In genomic region chr1:209720326-209720725, GRCh38 we compare ENCODE assay signal across 3 cellular contexts.
TF ChIP-seq lines count a peak whose summit lies in the region.

No MANE protein-coding gene starts in this region.

TF ChIP-seq in SK-N-SH treated with all-trans-retinoic acid at 6 μM for 48 hours, 23 proteins besides CTCF, POLR2A, EP300 and RAD21:
- TF ChIP-seq CSRNP3 (CRISPR knock-in tag; IDR thresholded peaks at IDR 0.05) (no peak), ARNTL (CRISPR knock-in tag; IDR thresholded peaks at IDR 0.05; ENCODE audit: borderline replicate concordance, low read depth) (no peak), ZNF8 (CRISPR knock-in tag; IDR thresholded peaks at IDR 0.05) (no peak), ZNF565 (CRISPR knock-in tag; conservative IDR thresholded peaks at IDR 0.05; ENCODE audit: low read depth) (no peak), CSDC2 (CRISPR knock-in tag; IDR thresholded peaks at IDR 0.05) (no peak)
- TF ChIP-seq, protein P1, sequence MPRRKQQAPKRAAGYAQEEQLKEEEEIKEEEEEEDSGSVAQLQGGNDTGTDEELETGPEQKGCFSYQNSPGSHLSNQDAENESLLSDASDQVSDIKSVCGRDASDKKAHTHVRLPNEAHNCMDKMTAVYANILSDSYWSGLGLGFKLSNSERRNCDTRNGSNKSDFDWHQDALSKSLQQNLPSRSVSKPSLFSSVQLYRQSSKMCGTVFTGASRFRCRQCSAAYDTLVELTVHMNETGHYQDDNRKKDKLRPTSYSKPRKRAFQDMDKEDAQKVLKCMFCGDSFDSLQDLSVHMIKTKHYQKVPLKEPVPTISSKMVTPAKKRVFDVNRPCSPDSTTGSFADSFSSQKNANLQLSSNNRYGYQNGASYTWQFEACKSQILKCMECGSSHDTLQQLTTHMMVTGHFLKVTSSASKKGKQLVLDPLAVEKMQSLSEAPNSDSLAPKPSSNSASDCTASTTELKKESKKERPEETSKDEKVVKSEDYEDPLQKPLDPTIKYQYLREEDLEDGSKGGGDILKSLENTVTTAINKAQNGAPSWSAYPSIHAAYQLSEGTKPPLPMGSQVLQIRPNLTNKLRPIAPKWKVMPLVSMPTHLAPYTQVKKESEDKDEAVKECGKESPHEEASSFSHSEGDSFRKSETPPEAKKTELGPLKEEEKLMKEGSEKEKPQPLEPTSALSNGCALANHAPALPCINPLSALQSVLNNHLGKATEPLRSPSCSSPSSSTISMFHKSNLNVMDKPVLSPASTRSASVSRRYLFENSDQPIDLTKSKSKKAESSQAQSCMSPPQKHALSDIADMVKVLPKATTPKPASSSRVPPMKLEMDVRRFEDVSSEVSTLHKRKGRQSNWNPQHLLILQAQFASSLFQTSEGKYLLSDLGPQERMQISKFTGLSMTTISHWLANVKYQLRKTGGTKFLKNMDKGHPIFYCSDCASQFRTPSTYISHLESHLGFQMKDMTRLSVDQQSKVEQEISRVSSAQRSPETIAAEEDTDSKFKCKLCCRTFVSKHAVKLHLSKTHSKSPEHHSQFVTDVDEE (CRISPR knock-in tag; IDR thresholded peaks at IDR 0.05), result no peak
- TF ChIP-seq, protein P2, sequence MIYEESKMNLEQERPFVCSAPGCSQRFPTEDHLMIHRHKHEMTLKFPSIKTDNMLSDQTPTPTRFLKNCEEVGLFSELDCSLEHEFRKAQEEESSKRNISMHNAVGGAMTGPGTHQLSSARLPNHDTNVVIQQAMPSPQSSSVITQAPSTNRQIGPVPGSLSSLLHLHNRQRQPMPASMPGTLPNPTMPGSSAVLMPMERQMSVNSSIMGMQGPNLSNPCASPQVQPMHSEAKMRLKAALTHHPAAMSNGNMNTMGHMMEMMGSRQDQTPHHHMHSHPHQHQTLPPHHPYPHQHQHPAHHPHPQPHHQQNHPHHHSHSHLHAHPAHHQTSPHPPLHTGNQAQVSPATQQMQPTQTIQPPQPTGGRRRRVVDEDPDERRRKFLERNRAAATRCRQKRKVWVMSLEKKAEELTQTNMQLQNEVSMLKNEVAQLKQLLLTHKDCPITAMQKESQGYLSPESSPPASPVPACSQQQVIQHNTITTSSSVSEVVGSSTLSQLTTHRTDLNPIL (CRISPR knock-in tag; IDR thresholded peaks at IDR 0.05; ENCODE audit: low read depth), result no peak

TF ChIP-seq in SK-N-SH, 30 proteins besides CTCF, POLR2A, EP300 and RAD21 (continues in another document):
- TF ChIP-seq TEAD4 (IDR thresholded peaks at IDR 0.05; ENCODE audit: borderline replicate concordance, insufficient read depth) (no peak), ZBTB33 (IDR thresholded peaks at IDR 0.05; ENCODE audit: borderline replicate concordance, low read depth) (no peak), PBX3 (IDR thresholded peaks at IDR 0.05) (no peak), TAF1 (IDR thresholded peaks at IDR 0.05; ENCODE audit: borderline replicate concordance, low read depth, low read length) (no peak), FOXM1 (IDR thresholded peaks at IDR 0.05; ENCODE audit: low read depth) (no peak), MEF2A (IDR thresholded peaks at IDR 0.05; ENCODE audit: borderline replicate concordance, low read depth) (no peak), NRF1 (IDR thresholded peaks at IDR 0.05; ENCODE audit: low read depth, low read length) (no peak), EZH2phosphoT487 (IDR thresholded peaks at IDR 0.05; ENCODE audit: borderline replicate concordance, low read depth) (no peak), GATA2 (CRISPR knock-in tag; IDR thresholded peaks at IDR 0.05) (no peak), YY1 (IDR thresholded peaks at IDR 0.05; ENCODE audit: low read depth) (no peak), ELF1 (IDR thresholded peaks at IDR 0.05) (no peak), SMC3 (IDR thresholded peaks at IDR 0.05; ENCODE audit: low read depth, low read length) (no peak), FOXJ3 (CRISPR knock-in tag; IDR thresholded peaks at IDR 0.05) (no peak), RCOR1 (IDR thresholded peaks at IDR 0.05; ENCODE audit: low read length) (no peak), USF1 (IDR thresholded peaks at IDR 0.05; ENCODE audit: borderline replicate concordance, low read depth) (no peak), IRF3 (IDR thresholded peaks at IDR 0.05; ENCODE audit: low read depth, low read length) (no peak)
- TF ChIP-seq, protein P3, sequence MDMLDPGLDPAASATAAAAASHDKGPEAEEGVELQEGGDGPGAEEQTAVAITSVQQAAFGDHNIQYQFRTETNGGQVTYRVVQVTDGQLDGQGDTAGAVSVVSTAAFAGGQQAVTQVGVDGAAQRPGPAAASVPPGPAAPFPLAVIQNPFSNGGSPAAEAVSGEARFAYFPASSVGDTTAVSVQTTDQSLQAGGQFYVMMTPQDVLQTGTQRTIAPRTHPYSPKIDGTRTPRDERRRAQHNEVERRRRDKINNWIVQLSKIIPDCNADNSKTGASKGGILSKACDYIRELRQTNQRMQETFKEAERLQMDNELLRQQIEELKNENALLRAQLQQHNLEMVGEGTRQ (IDR thresholded peaks at IDR 0.05; ENCODE audit: borderline replicate concordance, low read depth, low read length), result no peak

TF ChIP-seq in WTC11, 78 proteins besides CTCF, POLR2A, EP300 and RAD21 (continues in another document):
- TF ChIP-seq, protein P4, sequence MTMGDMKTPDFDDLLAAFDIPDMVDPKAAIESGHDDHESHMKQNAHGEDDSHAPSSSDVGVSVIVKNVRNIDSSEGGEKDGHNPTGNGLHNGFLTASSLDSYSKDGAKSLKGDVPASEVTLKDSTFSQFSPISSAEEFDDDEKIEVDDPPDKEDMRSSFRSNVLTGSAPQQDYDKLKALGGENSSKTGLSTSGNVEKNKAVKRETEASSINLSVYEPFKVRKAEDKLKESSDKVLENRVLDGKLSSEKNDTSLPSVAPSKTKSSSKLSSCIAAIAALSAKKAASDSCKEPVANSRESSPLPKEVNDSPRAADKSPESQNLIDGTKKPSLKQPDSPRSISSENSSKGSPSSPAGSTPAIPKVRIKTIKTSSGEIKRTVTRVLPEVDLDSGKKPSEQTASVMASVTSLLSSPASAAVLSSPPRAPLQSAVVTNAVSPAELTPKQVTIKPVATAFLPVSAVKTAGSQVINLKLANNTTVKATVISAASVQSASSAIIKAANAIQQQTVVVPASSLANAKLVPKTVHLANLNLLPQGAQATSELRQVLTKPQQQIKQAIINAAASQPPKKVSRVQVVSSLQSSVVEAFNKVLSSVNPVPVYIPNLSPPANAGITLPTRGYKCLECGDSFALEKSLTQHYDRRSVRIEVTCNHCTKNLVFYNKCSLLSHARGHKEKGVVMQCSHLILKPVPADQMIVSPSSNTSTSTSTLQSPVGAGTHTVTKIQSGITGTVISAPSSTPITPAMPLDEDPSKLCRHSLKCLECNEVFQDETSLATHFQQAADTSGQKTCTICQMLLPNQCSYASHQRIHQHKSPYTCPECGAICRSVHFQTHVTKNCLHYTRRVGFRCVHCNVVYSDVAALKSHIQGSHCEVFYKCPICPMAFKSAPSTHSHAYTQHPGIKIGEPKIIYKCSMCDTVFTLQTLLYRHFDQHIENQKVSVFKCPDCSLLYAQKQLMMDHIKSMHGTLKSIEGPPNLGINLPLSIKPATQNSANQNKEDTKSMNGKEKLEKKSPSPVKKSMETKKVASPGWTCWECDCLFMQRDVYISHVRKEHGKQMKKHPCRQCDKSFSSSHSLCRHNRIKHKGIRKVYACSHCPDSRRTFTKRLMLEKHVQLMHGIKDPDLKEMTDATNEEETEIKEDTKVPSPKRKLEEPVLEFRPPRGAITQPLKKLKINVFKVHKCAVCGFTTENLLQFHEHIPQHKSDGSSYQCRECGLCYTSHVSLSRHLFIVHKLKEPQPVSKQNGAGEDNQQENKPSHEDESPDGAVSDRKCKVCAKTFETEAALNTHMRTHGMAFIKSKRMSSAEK (CRISPR knock-in tag; IDR thresholded peaks at IDR 0.05; ENCODE audit: borderline replicate concordance), result no peak
- TF ChIP-seq MYBL2 (CRISPR knock-in tag; IDR thresholded peaks at IDR 0.05) (no peak), MXD4 (CRISPR knock-in tag; IDR thresholded peaks at IDR 0.05; ENCODE audit: borderline replicate concordance) (no peak), TEAD1 (CRISPR knock-in tag; IDR thresholded peaks at IDR 0.05) (no peak), ESRRA (CRISPR knock-in tag; IDR thresholded peaks at IDR 0.05; ENCODE audit: borderline replicate concordance) (no peak), SOX15 (CRISPR knock-in tag; IDR thresholded peaks at IDR 0.05) (no peak), HMGA2 (CRISPR knock-in tag; IDR thresholded peaks at IDR 0.05) (no peak), E2F1 (CRISPR knock-in tag; IDR thresholded peaks at IDR 0.05) (no peak), OVOL2 (CRISPR knock-in tag; IDR thresholded peaks at IDR 0.05; ENCODE audit: borderline replicate concordance) (no peak), PRDM15 (CRISPR knock-in tag; IDR thresholded peaks at IDR 0.05) (no peak), FOXK1 (CRISPR knock-in tag; IDR thresholded peaks at IDR 0.05) (no peak), ATF1 (CRISPR knock-in tag; IDR thresholded peaks at IDR 0.05) (no peak)
- TF ChIP-seq, protein P5, sequence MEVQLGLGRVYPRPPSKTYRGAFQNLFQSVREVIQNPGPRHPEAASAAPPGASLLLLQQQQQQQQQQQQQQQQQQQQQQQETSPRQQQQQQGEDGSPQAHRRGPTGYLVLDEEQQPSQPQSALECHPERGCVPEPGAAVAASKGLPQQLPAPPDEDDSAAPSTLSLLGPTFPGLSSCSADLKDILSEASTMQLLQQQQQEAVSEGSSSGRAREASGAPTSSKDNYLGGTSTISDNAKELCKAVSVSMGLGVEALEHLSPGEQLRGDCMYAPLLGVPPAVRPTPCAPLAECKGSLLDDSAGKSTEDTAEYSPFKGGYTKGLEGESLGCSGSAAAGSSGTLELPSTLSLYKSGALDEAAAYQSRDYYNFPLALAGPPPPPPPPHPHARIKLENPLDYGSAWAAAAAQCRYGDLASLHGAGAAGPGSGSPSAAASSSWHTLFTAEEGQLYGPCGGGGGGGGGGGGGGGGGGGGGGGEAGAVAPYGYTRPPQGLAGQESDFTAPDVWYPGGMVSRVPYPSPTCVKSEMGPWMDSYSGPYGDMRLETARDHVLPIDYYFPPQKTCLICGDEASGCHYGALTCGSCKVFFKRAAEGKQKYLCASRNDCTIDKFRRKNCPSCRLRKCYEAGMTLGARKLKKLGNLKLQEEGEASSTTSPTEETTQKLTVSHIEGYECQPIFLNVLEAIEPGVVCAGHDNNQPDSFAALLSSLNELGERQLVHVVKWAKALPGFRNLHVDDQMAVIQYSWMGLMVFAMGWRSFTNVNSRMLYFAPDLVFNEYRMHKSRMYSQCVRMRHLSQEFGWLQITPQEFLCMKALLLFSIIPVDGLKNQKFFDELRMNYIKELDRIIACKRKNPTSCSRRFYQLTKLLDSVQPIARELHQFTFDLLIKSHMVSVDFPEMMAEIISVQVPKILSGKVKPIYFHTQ (CRISPR knock-in tag; IDR thresholded peaks at IDR 0.05), result no peak
- TF ChIP-seq, protein P6, sequence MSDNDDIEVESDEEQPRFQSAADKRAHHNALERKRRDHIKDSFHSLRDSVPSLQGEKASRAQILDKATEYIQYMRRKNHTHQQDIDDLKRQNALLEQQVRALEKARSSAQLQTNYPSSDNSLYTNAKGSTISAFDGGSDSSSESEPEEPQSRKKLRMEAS (CRISPR knock-in tag; IDR thresholded peaks at IDR 0.05), result no peak
- TF ChIP-seq, protein P3 (CRISPR knock-in tag; IDR thresholded peaks at IDR 0.05), result no peak
- TF ChIP-seq, protein P7, sequence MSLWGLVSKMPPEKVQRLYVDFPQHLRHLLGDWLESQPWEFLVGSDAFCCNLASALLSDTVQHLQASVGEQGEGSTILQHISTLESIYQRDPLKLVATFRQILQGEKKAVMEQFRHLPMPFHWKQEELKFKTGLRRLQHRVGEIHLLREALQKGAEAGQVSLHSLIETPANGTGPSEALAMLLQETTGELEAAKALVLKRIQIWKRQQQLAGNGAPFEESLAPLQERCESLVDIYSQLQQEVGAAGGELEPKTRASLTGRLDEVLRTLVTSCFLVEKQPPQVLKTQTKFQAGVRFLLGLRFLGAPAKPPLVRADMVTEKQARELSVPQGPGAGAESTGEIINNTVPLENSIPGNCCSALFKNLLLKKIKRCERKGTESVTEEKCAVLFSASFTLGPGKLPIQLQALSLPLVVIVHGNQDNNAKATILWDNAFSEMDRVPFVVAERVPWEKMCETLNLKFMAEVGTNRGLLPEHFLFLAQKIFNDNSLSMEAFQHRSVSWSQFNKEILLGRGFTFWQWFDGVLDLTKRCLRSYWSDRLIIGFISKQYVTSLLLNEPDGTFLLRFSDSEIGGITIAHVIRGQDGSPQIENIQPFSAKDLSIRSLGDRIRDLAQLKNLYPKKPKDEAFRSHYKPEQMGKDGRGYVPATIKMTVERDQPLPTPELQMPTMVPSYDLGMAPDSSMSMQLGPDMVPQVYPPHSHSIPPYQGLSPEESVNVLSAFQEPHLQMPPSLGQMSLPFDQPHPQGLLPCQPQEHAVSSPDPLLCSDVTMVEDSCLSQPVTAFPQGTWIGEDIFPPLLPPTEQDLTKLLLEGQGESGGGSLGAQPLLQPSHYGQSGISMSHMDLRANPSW (CRISPR knock-in tag; conservative IDR thresholded peaks at IDR 0.05; ENCODE audit: low read depth), result no peak
